Comparison of ENCODE assay signal across 10 cellular contexts in the genomic region with DNA sequence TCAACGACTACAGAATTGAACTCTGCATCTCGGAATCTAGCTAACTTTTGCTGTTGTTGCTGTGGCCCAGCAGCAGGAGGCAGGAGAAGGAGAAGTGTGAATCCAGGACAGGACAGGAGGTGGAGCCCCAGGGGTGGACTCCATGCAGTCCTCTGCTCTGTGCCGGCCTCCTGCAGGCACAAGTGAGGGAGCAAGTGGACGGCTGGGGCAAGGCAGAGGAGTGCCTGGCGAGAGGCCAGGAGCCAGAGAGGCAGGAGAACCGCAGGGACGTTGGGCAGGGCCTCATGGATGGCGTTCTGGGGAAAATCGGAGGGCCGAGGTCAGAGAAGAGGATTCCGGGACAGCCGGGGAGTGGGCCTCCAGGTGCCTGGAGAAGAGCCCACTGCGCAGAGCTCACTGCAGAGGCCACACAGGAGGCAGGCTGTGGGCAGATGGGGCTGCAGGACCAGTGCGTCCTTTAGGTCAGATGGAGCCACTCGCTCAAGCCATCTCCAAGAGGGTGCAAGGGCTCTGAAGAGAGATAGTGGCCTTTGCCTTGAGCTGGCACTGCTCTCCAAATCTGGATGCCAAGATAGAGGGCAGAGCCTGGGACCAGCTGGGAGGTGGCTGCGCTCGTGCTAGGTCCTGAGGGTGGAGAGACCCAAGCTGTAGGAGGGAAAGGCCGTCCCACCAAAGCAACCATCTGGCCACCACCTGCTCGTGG.
DNase-seq lines count a peak whose midpoint lies in the region; ATAC-seq, FAIRE-seq and TF ChIP-seq lines count a peak whose summit lies in the region.
"Had no signal": no experiment of that assay in that cellular context is flagged by ENCODE, and none has a peak within 500 bp of the region (broad histone marks: within the 10 kb centered on the region; RNA-seq: fewer than 3 reads in every experiment).

No MANE protein-coding gene starts in this region.

- FAIRE-seq in bronchial epithelial cell (lab: Jason Lieb, UNC) = no peak

- no peaks in the 10 kb centered on the region for H3K27me3 ChIP-seq in bronchial epithelial cell (ENCODE audit: control insufficient read depth, insufficient read depth, low read length)
- no peaks in the 10 kb centered on the region for H3K27me3 ChIP-seq in right cardiac atrium (ENCODE audit: control insufficient read depth, insufficient read depth)
- no peaks in the 10 kb centered on the region for H3K27me3 ChIP-seq in suprapubic skin

- WGBS in right cardiac atrium = 64% methylated on average over 19 of the region's 19 CpGs
- WGBS in suprapubic skin = 66% methylated on average over 18 of the region's 19 CpGs

- no peak overlapping the region for H3K4me3 ChIP-seq in HEK293 (ENCODE audit: low read depth, low read length)
- no peak overlapping the region for H3K4me3 ChIP-seq in bronchial epithelial cell (ENCODE audit: low read depth, low read length)
- no peak overlapping the region for H3K4me3 ChIP-seq in right cardiac atrium (ENCODE audit: low read length)
- no peak overlapping the region for H3K4me3 ChIP-seq in suprapubic skin

- H3K36me3 ChIP-seq in HEK293 (ENCODE audit: control insufficient read depth in 2 of 2, insufficient read depth in 1 of 2, low read length in 2 of 2) = peaks cover 0 to 36% of the 10 kb centered on the region in 2 experiments; a peak in 1 of 3 replicates
- peaks cover 11% of the 10 kb centered on the region for H3K36me3 ChIP-seq in bronchial epithelial cell (ENCODE audit: control insufficient read depth, insufficient read depth, low read length)
- peaks cover 15% of the 10 kb centered on the region for H3K36me3 ChIP-seq in suprapubic skin

- no peaks in the 10 kb centered on the region for H3K9me3 ChIP-seq in HEK293 (ENCODE audit: control insufficient read depth, insufficient read depth, low read depth, low read length)
- H3K9me3 ChIP-seq in right cardiac atrium (ENCODE audit: control insufficient read depth, low read length) = no peaks in the 10 kb centered on the region
- H3K9me3 ChIP-seq in suprapubic skin = no peaks in the 10 kb centered on the region

- DNase-seq in bronchial epithelial cell (ENCODE audit: low read depth) = no peak
- DNase-seq in right cardiac atrium = peak in 2 of 3 donors; percentile 73 to 82
- no peak for DNase-seq in suprapubic skin (ENCODE audit: low spot score in 2 of 2)
- no peak for DNase-seq in stimulated activated CD4-positive, alpha-beta T cell treated with anti-CD3 and anti-CD28 coated beads, Interleukin-4, amount 100 ng/mL, for 4 hours
- DNase-seq: KG1, NCI-H526 had no signal

- TF ChIP-seq CTCF in HEK293 (tag by site-specific recombination; IDR thresholded peaks at IDR 0.05) (peak; percentile 39; the same call in 1 of the 2 replicates), bronchial epithelial cell (IDR thresholded peaks at IDR 0.05; ENCODE audit: insufficient read depth, low read length, severe bottlenecking) (peak; percentile 33), suprapubic skin (IDR thresholded peaks at IDR 0.05) (no peak)

- POLR2A ChIA-PET in HEK293 (lab: Yijun Ruan, JAX) = no interaction called here

- TF ChIP-seq EP300 in suprapubic skin (IDR thresholded peaks at IDR 0.05) = no peak

- H3K27ac ChIP-seq in HEK293 (ENCODE audit: extremely low read depth, low read depth, low read length) (no peak overlapping the region), right cardiac atrium (ENCODE audit: low read length) (no peak overlapping the region), suprapubic skin (peak overlapping the region; percentile 8)

- CTCF ChIA-PET in HEK293 (lab: Yijun Ruan, JAX) = interaction anchor here (0.7 kb wide), 1 partner anchor 82 kb away, joined by 4 read pairs; no protein-coding TSS in a partner anchor

- H3K4me1 ChIP-seq in HEK293 (ENCODE audit: control insufficient read depth, insufficient read depth, low read length) = no peaks in the 10 kb centered on the region
- peaks cover 4% of the 10 kb centered on the region for H3K4me1 ChIP-seq in right cardiac atrium (ENCODE audit: control insufficient read depth, insufficient read depth, low read length)
- H3K4me1 ChIP-seq in suprapubic skin = peaks cover 74% of the 10 kb centered on the region

- peak; percentile 13 to 15 for ATAC-seq in right cardiac atrium
- ATAC-seq in GM21367 (IDR thresholded peaks at IDR 0.05; ENCODE audit: unreplicated experiment) = no peak
- ATAC-seq in HG03025 (IDR thresholded peaks at IDR 0.05; ENCODE audit: low FRiP score, unreplicated experiment) = no peak
- no peak for ATAC-seq in HG03521 (IDR thresholded peaks at IDR 0.05; ENCODE audit: unreplicated experiment)

- no peak for TF ChIP-seq POLR2A in suprapubic skin (IDR thresholded peaks at IDR 0.05)

- intact Hi-C loops in right cardiac atrium (cut with DNase I) = no loop called here

TF ChIP-seq in HEK293, 187 proteins besides CTCF, POLR2A, EP300 and RAD21:
- TF ChIP-seq ZIC2 (tag by site-specific recombination; IDR thresholded peaks at IDR 0.05) = peak; percentile 82
- TF ChIP-seq OSR2 (tag by site-specific recombination; IDR thresholded peaks at IDR 0.05) = no peak

Comparison
In these comparisons a context has a peak if more than half of its experiments do, and no peak if none do; other contexts are left out.
1. CTCF ChIP-seq: peak in HEK293 (single experiment) and bronchial epithelial cell (single experiment); none in suprapubic skin (0 of 2).
2. DNase-seq: peak in right cardiac atrium (2 of 3); none in bronchial epithelial cell (single experiment), suprapubic skin (0 of 2) and stimulated activated CD4-positive, alpha-beta T cell treated with anti-CD3 and anti-CD28 coated beads, Interleukin-4, amount 100 ng/mL, for 4 hours (0 of 2).
3. ATAC-seq: peak in right cardiac atrium (2 of 2); none in GM21367 (single experiment), HG03025 (single experiment) and HG03521 (single experiment).